21 cellular contexts compared by ENCODE assay signal in the genomic region with DNA sequence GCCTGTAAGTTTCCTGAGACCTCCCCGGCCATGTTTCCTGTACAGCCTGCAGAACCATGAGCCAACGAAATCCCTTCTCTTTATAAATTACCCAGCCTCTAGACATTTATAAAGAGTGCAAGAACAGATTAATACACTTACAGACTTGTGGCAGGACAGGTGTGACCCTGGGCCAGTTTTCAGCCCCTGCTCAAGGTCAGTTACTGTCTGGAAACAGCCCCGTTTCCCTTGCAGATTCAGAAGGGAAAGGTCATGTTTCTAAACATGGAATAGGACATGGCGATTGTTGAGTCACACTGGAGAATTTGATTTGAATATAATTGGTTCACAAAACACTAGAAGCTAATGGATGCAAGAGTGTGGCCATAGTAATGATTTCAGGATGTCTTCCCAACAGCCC.
"Had no signal": no experiment of that assay in that cellular context is flagged by ENCODE, and none has a peak within 500 bp of the region (broad histone marks: within the 10 kb centered on the region; RNA-seq: fewer than 3 reads in every experiment).

No MANE protein-coding gene starts in this region.

- H2AFZ ChIP-seq: neural progenitor cell had no signal

- H3K9ac ChIP-seq: neural progenitor cell had no signal

- H3K4me2 ChIP-seq: neural progenitor cell had no signal

- H3K4me1 ChIP-seq: ascending aorta, right lobe of liver, uterus had no signal

- ATAC-seq: activated CD4-positive, CD25-positive, alpha-beta regulatory T cell treated with anti-CD3 and anti-CD28 coated beads, Interleukin-2, amount 50 U/mL, for 24 hours; effector memory CD8-positive, alpha-beta T cell; naive thymus-derived CD4-positive, alpha-beta T cell; right lobe of liver; stimulated activated effector memory CD8-positive, alpha-beta T cell treated with anti-CD3 and anti-CD28 coated beads, Interleukin-12 subunit alpha, Interleukin-12 subunit beta, amount 100 ng/mL, for 72 hours had no signal

- DNase-seq: activated CD4-positive, alpha-beta T cell treated with anti-CD3 and anti-CD28 coated beads for 48 hours; activated CD4-positive, alpha-beta T cell treated with anti-CD3 and anti-CD28 coated beads, Interleukin-2, amount 50 U/mL, for 48 hours; activated CD8-positive, alpha-beta memory T cell treated with anti-CD3 and anti-CD28 coated beads for 24 hours; activated gamma-delta T cell; activated naive CD4-positive, alpha-beta T cell treated with anti-CD3 and anti-CD28 coated beads, Interleukin-2, amount 10 ng/mL, durations not matched to agents 7 days and 5 days; cortex of kidney; effector memory CD8-positive, alpha-beta T cell; erythroblast; midbrain; naive thymus-derived CD4-positive, alpha-beta T cell; right lobe of liver; small intestine; stimulated activated CD4-positive, alpha-beta T cell treated with anti-CD3 and anti-CD28 coated beads, Interleukin-4, amount 100 ng/mL, for 24 hours; T-helper 9 cell; uterus; WERI-Rb-1 had no signal

- H3K27me3 ChIP-seq: ascending aorta, cardiac muscle cell, neural progenitor cell, right lobe of liver, uterus had no signal

- H3K36me3 ChIP-seq: ascending aorta, cardiac muscle cell, neural progenitor cell, right lobe of liver, uterus, WERI-Rb-1 had no signal

- H3K9me3 ChIP-seq: ascending aorta, right lobe of liver, uterus had no signal

- H3K27ac ChIP-seq: ascending aorta, cardiac muscle cell, neural progenitor cell, right lobe of liver, uterus, WERI-Rb-1 had no signal

- H3K4me3 ChIP-seq: ascending aorta, cardiac muscle cell, neural progenitor cell, right lobe of liver, uterus had no signal
